ENCODE assay signal across 15 cellular contexts in the genomic region with DNA sequence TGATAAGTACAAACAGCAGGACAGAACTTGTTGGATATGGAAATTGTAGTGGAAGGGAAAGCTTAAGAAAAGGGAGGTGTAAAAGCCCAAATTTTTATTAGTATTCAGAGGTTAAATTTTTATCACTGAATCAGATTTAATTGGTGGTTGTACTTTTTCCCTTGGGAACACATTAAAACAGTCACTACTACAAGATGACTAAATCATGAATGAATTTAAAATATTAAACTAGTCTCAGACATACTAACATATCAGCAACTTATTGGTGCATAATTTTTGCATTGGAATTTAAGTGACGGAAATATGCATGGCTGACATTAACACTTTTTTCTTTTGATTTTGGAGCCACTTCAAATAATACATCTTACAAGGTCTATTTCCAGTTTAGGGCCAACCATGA. TPM values are rescaled to one million over a fixed set of nuclear protein-coding genes. Genes with fewer than 3 reads are reported as not detected.
"Had no signal": no experiment of that assay in that cellular context is flagged by ENCODE, and none has a peak within 500 bp of the region (broad histone marks: within the 10 kb centered on the region; RNA-seq: fewer than 3 reads in every experiment).

No MANE protein-coding gene starts in this region.

- H3K27ac ChIP-seq: colonic mucosa, hepatocyte, tibial nerve, vagina, WERI-Rb-1 had no signal

- H2AFZ ChIP-seq: hepatocyte had no signal

- H3K27me3 ChIP-seq: colonic mucosa, hepatocyte, tibial nerve, vagina had no signal

- H3K4me1 ChIP-seq: colonic mucosa had no signal

- DNase-seq: activated CD4-positive, alpha-beta T cell treated with anti-CD3 and anti-CD28 coated beads, Interleukin-2, amount 50 U/mL, for 48 hours; activated naive CD4-positive, alpha-beta T cell treated with anti-CD3 and anti-CD28 coated beads, Interleukin-2, amount 10 ng/mL, durations not matched to agents 7 days and 5 days; caudate nucleus; colonic mucosa; islet precursor cell; mucosa of descending colon; naive thymus-derived CD4-positive, alpha-beta T cell; stimulated activated CD4-positive, alpha-beta T cell treated with anti-CD3 and anti-CD28 coated beads, Interleukin-2, amount 100 ng/mL, for 48 hours; stimulated activated naive B cell treated with anti-CD40 and anti-IgM and Interleukin-4, amounts not matched to agents 10 μg/mL and 1 μg/mL and 100 μg/mL, for 72 hours; WERI-Rb-1 had no signal

- H3K4me3 ChIP-seq: colonic mucosa, hepatocyte, mucosa of descending colon, tibial nerve, vagina had no signal

- ATAC-seq: esophagus mucosa; left lobe of liver; mucosa of descending colon; naive thymus-derived CD4-positive, alpha-beta T cell had no signal

- H3K36me3 ChIP-seq: colonic mucosa, tibial nerve, vagina had no signal

RNA-seq across cellular contexts. Expression of gene SAMD4A, which starts 27.6 kb away (rescaled TPM):
- polyA plus RNA-seq: naive thymus-derived CD4-positive, alpha-beta T cell had no signal
